Comparison of ENCODE assay signal across 37 cellular contexts in genomic region chr5:148640471-148640870, GRCh38. TPM values are rescaled to one million over a fixed set of nuclear protein-coding genes. Genes with fewer than 3 reads are reported as not detected.
"Had no signal": no experiment of that assay in that cellular context is flagged by ENCODE, and none has a peak within 500 bp of the region (broad histone marks: within the 10 kb centered on the region; RNA-seq: fewer than 3 reads in every experiment).

No MANE protein-coding gene starts in this region.

- H3K9me3 ChIP-seq: MG63 had no signal

- DNase-seq: Karpas-422, Kasumi-1, MG63, MM.1S, MV-4-11, NCI-H1048, NCI-H1092, NCI-H1092 treated with DMSO at 0.1 percent for 48 hours, NCI-H1105, NCI-H1105 treated with DMSO at 0.1 percent for 48 hours, NCI-H1417, NCI-H1417 treated with DMSO at 0.1 percent for 48 hours, NCI-H1436, NCI-H1436 treated with DMSO at 0.1 percent for 48 hours, NCI-H146, NCI-H1694, NCI-H1694 treated with DMSO at 0.1 percent for 48 hours, NCI-H187, NCI-H187 treated with DMSO at 0.1 percent for 48 hours, NCI-H1930, NCI-H2029, NCI-H2029 treated with DMSO at 0.1 percent for 48 hours, NCI-H2081, NCI-H2107, NCI-H2171, NCI-H2171 treated with DMSO at 0.1 percent for 48 hours, NCI-H2227 treated with DMSO at 0.1 percent for 48 hours, NCI-H226, NCI-H345, NCI-H446, NCI-H446 treated with DMSO at 0.1 percent for 48 hours, NCI-H510A, NCI-H510A treated with DMSO at 0.1 percent for 48 hours had no signal

- H3K36me3 ChIP-seq: MG63 had no signal

- H3K4me3 ChIP-seq: MG63 had no signal

RNA-seq across cellular contexts. Expression of gene HTR4, which starts 13.9 kb away (rescaled TPM):
- total RNA-seq: LHCN-M2, M059J, MCF 10A, NCI-H460 had no signal
